ENCODE assay signal across 27 cellular contexts in the genomic region with DNA sequence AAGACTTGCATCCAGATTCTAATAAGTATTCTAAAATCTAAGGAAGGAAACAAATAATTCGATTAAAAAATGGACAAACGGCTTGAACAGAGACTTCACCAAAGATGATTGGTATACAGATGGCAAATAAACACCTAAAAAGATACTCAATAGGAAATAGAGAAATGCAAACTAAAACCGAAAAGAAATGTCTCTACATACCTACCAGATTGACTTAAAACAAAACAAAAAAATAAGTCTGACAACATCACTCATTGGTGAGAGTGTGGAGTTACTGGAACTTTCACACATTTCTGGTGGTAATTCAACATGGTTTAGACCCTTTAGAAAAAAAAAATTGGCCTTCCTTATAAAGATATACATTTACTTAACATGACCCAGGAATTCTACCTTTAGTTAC.
"Had no signal": no experiment of that assay in that cellular context is flagged by ENCODE, and none has a peak within 500 bp of the region (broad histone marks: within the 10 kb centered on the region; RNA-seq: fewer than 3 reads in every experiment).

No MANE protein-coding gene starts in this region.

- H3K36me3 Mint-ChIP-seq: naive B cell; naive thymus-derived CD8-positive, alpha-beta T cell; stimulated activated memory B cell treated with anti-CD40 and anti-IgM and Interleukin-4, amounts not matched to agents 10 μg/mL and 1 μg/mL and 100 μg/mL, for 72 hours; type B pancreatic cell had no signal

- H3K27ac Mint-ChIP-seq: naive B cell; naive thymus-derived CD8-positive, alpha-beta T cell; natural killer cell treated with Interleukin-12 subunit alpha and Interleukin-12 subunit beta and Interleukin-15 and Interleukin-18, amount 100 ng/mL, for 72 hours; nephron progenitor cell; stimulated activated memory B cell treated with anti-CD40 and anti-IgM and Interleukin-4, amounts not matched to agents 10 μg/mL and 1 μg/mL and 100 μg/mL, for 72 hours; stimulated activated naive CD8-positive, alpha-beta T cell treated with anti-CD3 and anti-CD28 coated beads, Interleukin-15, Interleukin-2, amounts not matched to agents 100 ng/mL and 50 ng/mL, for 24 hours; type B pancreatic cell had no signal

- H3K36me3 ChIP-seq: neutrophil, pancreas, prostate gland, right lobe of liver, sigmoid colon, stomach, tibial artery, transverse colon, upper lobe of right lung, uterus had no signal

- ATAC-seq: naive thymus-derived CD8-positive, alpha-beta T cell; natural killer cell treated with Interleukin-12 subunit alpha and Interleukin-12 subunit beta and Interleukin-15 and Interleukin-18, amount 100 ng/mL, for 72 hours; pancreas; right cardiac atrium; right lobe of liver; stimulated activated memory B cell treated with anti-CD40 and anti-IgM and Interleukin-4, amounts not matched to agents 10 μg/mL and 1 μg/mL and 100 μg/mL, for 72 hours; upper lobe of right lung had no signal

- H3K9me3 ChIP-seq: neutrophil, pancreas, prostate gland, right lobe of liver, sigmoid colon, stomach, testis, tibial artery, transverse colon, upper lobe of right lung, uterus had no signal

- H3K27me3 ChIP-seq: neutrophil, pancreas, right lobe of liver, sigmoid colon, stomach, testis, tibial artery, transverse colon, upper lobe of right lung, uterus had no signal

- H3K4me3 ChIP-seq: pancreas, prostate gland, right lobe of liver, sigmoid colon, stomach, testis, tibial artery, transverse colon, upper lobe of right lung, uterus had no signal

- H3K4me1 Mint-ChIP-seq: naive thymus-derived CD8-positive, alpha-beta T cell had no signal

- DNase-seq: naive B cell; naive thymus-derived CD8-positive, alpha-beta T cell; nephron progenitor cell; nucleus accumbens; pancreas; right cardiac atrium; right lobe of liver; sigmoid colon; small intestine; stimulated activated CD4-positive, alpha-beta T cell treated with anti-CD3 and anti-CD28 coated beads, Interleukin-15, amount 100 ng/mL, for 24 hours; stimulated activated CD4-positive, alpha-beta T cell treated with anti-CD3 and anti-CD28 coated beads, Interleukin-2, amount 100 ng/mL, for 24 hours; stimulated activated CD4-positive, alpha-beta T cell treated with anti-CD3 and anti-CD28 coated beads, Interleukin-2, amount 100 ng/mL, for 48 hours; stimulated activated CD4-positive, alpha-beta T cell treated with anti-CD3 and anti-CD28 coated beads, Interleukin-4, amount 100 ng/mL, for 24 hours; stimulated activated naive CD4-positive, alpha-beta T cell treated with Interleukin-2 at 50 U/mL for 16 hours; stomach; testis; tibial artery; transverse colon; upper lobe of right lung; uterus had no signal

- H3K27ac ChIP-seq: neutrophil, pancreas, prostate gland, right lobe of liver, sigmoid colon, stomach, testis, tibial artery, transverse colon, upper lobe of right lung, uterus had no signal

- H3K4me1 ChIP-seq: pancreas, prostate gland, right lobe of liver, sigmoid colon, stomach, testis, tibial artery, transverse colon, upper lobe of right lung, uterus had no signal

- FAIRE-seq: pancreas, small intestine had no signal

- H3K4me3 Mint-ChIP-seq: naive B cell; naive thymus-derived CD8-positive, alpha-beta T cell; natural killer cell treated with Interleukin-12 subunit alpha and Interleukin-12 subunit beta and Interleukin-15 and Interleukin-18, amount 100 ng/mL, for 72 hours; nephron progenitor cell; neural crest cell; stimulated activated memory B cell treated with anti-CD40 and anti-IgM and Interleukin-4, amounts not matched to agents 10 μg/mL and 1 μg/mL and 100 μg/mL, for 72 hours; stimulated activated naive CD8-positive, alpha-beta T cell treated with anti-CD3 and anti-CD28 coated beads, Interleukin-15, Interleukin-2, amounts not matched to agents 100 ng/mL and 50 ng/mL, for 24 hours; type B pancreatic cell had no signal

- H3K9me3 Mint-ChIP-seq: neural crest cell; stimulated activated memory B cell treated with anti-CD40 and anti-IgM and Interleukin-4, amounts not matched to agents 10 μg/mL and 1 μg/mL and 100 μg/mL, for 72 hours; stimulated activated naive CD8-positive, alpha-beta T cell treated with anti-CD3 and anti-CD28 coated beads, Interleukin-15, Interleukin-2, amounts not matched to agents 100 ng/mL and 50 ng/mL, for 24 hours; type B pancreatic cell had no signal
